ENCODE assay signal across 16 cellular contexts in the genomic region with DNA sequence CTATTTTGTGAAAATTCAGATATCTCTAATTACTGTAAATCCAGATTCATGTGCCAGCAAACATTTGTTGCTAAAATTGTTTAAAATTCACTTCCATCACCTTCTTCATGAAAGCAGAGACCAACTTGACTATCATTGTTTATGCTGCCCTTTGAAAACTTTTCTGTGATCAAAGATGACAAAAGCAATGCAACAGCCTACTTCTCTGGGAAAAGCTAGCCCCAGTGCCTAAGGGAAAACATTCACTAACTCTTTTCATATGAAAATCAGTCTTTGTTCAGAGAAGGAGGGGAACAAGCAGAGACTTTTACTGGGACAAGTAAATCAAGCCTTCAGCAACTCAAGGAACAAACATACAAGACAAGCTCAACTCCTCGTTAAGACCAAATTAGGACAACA.
A peak's percentile ranks its signal among the peaks of the same experiment; 100 is the strongest.
DNase-seq lines count a peak whose midpoint lies in the region; ATAC-seq, FAIRE-seq and TF ChIP-seq lines count a peak whose summit lies in the region.
"Had no signal": no experiment of that assay in that cellular context is flagged by ENCODE, and none has a peak within 500 bp of the region (broad histone marks: within the 10 kb centered on the region; RNA-seq: fewer than 3 reads in every experiment).

No MANE protein-coding gene starts in this region.

- intact Hi-C loops in left ventricle myocardium inferior (cut with micrococcal nuclease), result no loop called here
- intact Hi-C loops in left ventricle myocardium superior (cut with micrococcal nuclease), result no loop called here

- peak overlapping the region in 1 of 2 experiments; percentile 26; a peak in 1 of 4 replicates for H3K4me2 ChIP-seq in H1 (ENCODE audit: insufficient read depth in 1 of 2, low read depth in 2 of 2, low read length in 2 of 2)

- H3K36me3 ChIP-seq in left ventricle myocardium inferior (no peaks in the 10 kb centered on the region), H1 (ENCODE audit: control insufficient read depth in 2 of 4, insufficient read depth in 4 of 4, low read length in 3 of 4) (no peaks in the 10 kb centered on the region; a peak in 1 of 8 replicates)
- H3K36me3 ChIP-seq: brain microvascular endothelial cell had no signal

- no peak overlapping the region for H3K4ac ChIP-seq in H1 (replicated peaks; ENCODE audit: insufficient read length, low read depth, low read length)

- 25% methylated on average over 1 of the region's 1 CpG; no CpG with 5 or more reads in 1 of the 2 experiments for WGBS in H1 (ENCODE audit: extremely low coverage in 1 of 2, insufficient coverage in 1 of 2, insufficient read length in 1 of 2, insufficient replicate concordance in 2 of 2, low coverage in 1 of 2, low lambda C conversion rate in 2 of 2, missing lambda C conversion rate in 1 of 2), 2 experiments

- no peak overlapping the region for H2BK15ac ChIP-seq in H1 (ENCODE audit: low read length)

- no peak overlapping the region for H4K91ac ChIP-seq in H1 (replicated peaks; ENCODE audit: insufficient read length, low read length)

- no peak overlapping the region for H2AFZ ChIP-seq in H1 (ENCODE audit: low read length)

- no peak for TF ChIP-seq POLR2A in H1 (IDR thresholded peaks at IDR 0.05; ENCODE audit: control extremely low read depth in 1 of 2, low read depth in 2 of 2, low read length in 2 of 2)

- H3K23ac ChIP-seq in H1 (ENCODE audit: insufficient read length), result no peak overlapping the region

- TF ChIP-seq CTCF in left ventricle myocardium inferior (IDR thresholded peaks at IDR 0.05; ENCODE audit: borderline replicate concordance) (no peak), H1 (IDR thresholded peaks at IDR 0.05; ENCODE audit: control extremely low read depth in 1 of 3, insufficient read depth in 1 of 3, low read depth in 1 of 3, low read length in 3 of 3) (no peak), mesothelial cell of epicardium (IDR thresholded peaks at IDR 0.05; ENCODE audit: unreplicated experiment) (no peak)

- H3K9ac ChIP-seq in H1 (replicated peaks in 1 of 4; ENCODE audit: extremely low read depth in 1 of 4, low read depth in 3 of 4, low read length in 3 of 4), result 0 out of 7 replicates have a peak overlapping the region, but pooled peaks of 1 of the 4 experiments have one; percentile 1

- H3K79me1 ChIP-seq in H1 (ENCODE audit: low read depth, low read length), result no peaks in the 10 kb centered on the region

- no peak overlapping the region for H3K14ac ChIP-seq in H1 (ENCODE audit: insufficient read length)

- H2BK12ac ChIP-seq in H1 (ENCODE audit: low read depth, low read length), result no peak overlapping the region

- no peak overlapping the region for H3K4me3 ChIP-seq in left ventricle myocardium inferior
- H3K4me3 ChIP-seq in H1 (ENCODE audit: extremely low read depth in 1 of 4, insufficient read depth in 2 of 4, low read depth in 3 of 4, low read length in 4 of 4), result peak overlapping the region in 1 of 4 experiments; percentile 3; a peak in 1 of 8 replicates

- H2AK5ac ChIP-seq in H1 (ENCODE audit: low read depth, low read length), result no peak overlapping the region

- H4K20me1 ChIP-seq in H1 (replicated peaks in 1 of 2; ENCODE audit: control insufficient read depth in 1 of 2, insufficient read depth in 2 of 2, low read length in 2 of 2), result no peaks in the 10 kb centered on the region

- CTCF ChIA-PET in H1 (lab: Charles Lee; ENCODE audit: partially characterized antibody), result no interaction called here

- peaks cover 7% of the 10 kb centered on the region for H3K9me3 ChIP-seq in left ventricle myocardium inferior (replicated peaks)
- peaks cover 0 to 4% of the 10 kb centered on the region in 2 experiments; a peak in 1 of 4 replicates for H3K9me3 ChIP-seq in H1 (ENCODE audit: insufficient read depth in 2 of 2, low read depth in 1 of 2, low read length in 1 of 2)

- DNase-seq in left ventricle myocardium inferior (no peak), left ventricle myocardium superior (no peak), H1 (ENCODE audit: low read depth in 1 of 2, low spot score in 2 of 2) (peak in 1 of 2 experiments; percentile 9), mesothelial cell of epicardium (ENCODE audit: low spot score in 2 of 2, unreplicated experiment in 2 of 2) (no peak), glomerular visceral epithelial cell (ENCODE audit: extremely low spot score) (no peak), NCI-H510A (lab: John Stamatoyannopoulos, UW) (no peak)
- DNase-seq: activated CD4-positive, CD25-positive, alpha-beta regulatory T cell; activated CD8-positive, alpha-beta memory T cell treated with anti-CD3 and anti-CD28 coated beads, Interleukin-2, amount 50 U/mL, for 4 hours; activated naive CD4-positive, alpha-beta T cell; brain microvascular endothelial cell; effector memory CD4-positive, alpha-beta T cell; foreskin fibroblast; kidney had no signal

- ATAC-seq in left ventricle myocardium superior (no peak), HG02870 (IDR thresholded peaks at IDR 0.05; ENCODE audit: unreplicated experiment) (no peak), GM19324 (IDR thresholded peaks at IDR 0.05; ENCODE audit: low FRiP score, unreplicated experiment) (no peak)

- FAIRE-seq in H1 (lab: Jason Lieb, UNC), result peak; percentile 86
- FAIRE-seq: A204.1, kidney had no signal

- H3K27ac ChIP-seq in left ventricle myocardium inferior (replicated peaks) (peak overlapping the region; percentile 59), H1 (ENCODE audit: low read depth, low read length) (peak overlapping the region; percentile 27; the same call in 1 of the 2 replicates)
- H3K27ac ChIP-seq: brain microvascular endothelial cell had no signal

- no peaks in the 10 kb centered on the region for H3K79me2 ChIP-seq in H1 (ENCODE audit: control insufficient read depth in 1 of 2, insufficient read depth in 2 of 2, low read length in 2 of 2)

- peaks cover 3% of the 10 kb centered on the region for H3K27me3 Mint-ChIP-seq in mesothelial cell of epicardium (ENCODE audit: low read depth)

- TF ChIP-seq RAD21 in H1 (IDR thresholded peaks at IDR 0.05 in 1 of 2, conservative IDR thresholded peaks at IDR 0.05 in 1 of 2; ENCODE audit: low read depth in 2 of 2, low read length in 2 of 2), result no peak

- no peaks in the 10 kb centered on the region for H3K36me3 Mint-ChIP-seq in mesothelial cell of epicardium

- no peak overlapping the region for H3K56ac ChIP-seq in H1 (replicated peaks; ENCODE audit: insufficient read length, low read depth, low read length)

- no peak overlapping the region for H3K18ac ChIP-seq in H1 (ENCODE audit: extremely low read depth, low read length)

- H3K9me3 Mint-ChIP-seq in mesothelial cell of epicardium, result peaks cover 12% of the 10 kb centered on the region

- H4K5ac ChIP-seq in H1 (ENCODE audit: insufficient read length, low read depth, low read length), result no peak overlapping the region

- H3K4me3 Mint-ChIP-seq in mesothelial cell of epicardium, result peak overlapping the region; percentile 34

- H3K4me1 Mint-ChIP-seq in mesothelial cell of epicardium, result peaks cover 21% of the 10 kb centered on the region

- no peak overlapping the region; the same call in 1 of the 2 replicates for H2BK5ac ChIP-seq in H1 (ENCODE audit: low read depth, low read length)

- no peaks in the 10 kb centered on the region for H3K23me2 ChIP-seq in H1 (ENCODE audit: low read depth, low read length)

- POLR2A ChIA-PET in H1 (lab: Charles Lee; ENCODE audit: partially characterized antibody), result interaction anchor here (1.4 kb wide), 1 partner anchor 178 kb away, joined by 3 read pairs; a partner anchor contains a TSS

- no peak for TF ChIP-seq EP300 in H1 (IDR thresholded peaks at IDR 0.05; ENCODE audit: borderline replicate concordance in 1 of 2, low read depth in 2 of 2, low read length in 2 of 2)

- H2BK20ac ChIP-seq in H1 (ENCODE audit: low read length), result no peak overlapping the region

- H3K27me3 ChIP-seq in left ventricle myocardium inferior (ENCODE audit: low read depth) (no peaks in the 10 kb centered on the region), H1 (replicated peaks in 1 of 4; ENCODE audit: control insufficient read depth in 3 of 4, extremely low read depth in 1 of 4, insufficient read depth in 3 of 4, low read length in 3 of 4) (no peaks in the 10 kb centered on the region)
- H3K27me3 ChIP-seq: brain microvascular endothelial cell had no signal

- H3K4me1 ChIP-seq in left ventricle myocardium inferior, result peaks cover 8% of the 10 kb centered on the region
- H3K4me1 ChIP-seq in H1 (replicated peaks in 1 of 4; ENCODE audit: control insufficient read depth in 3 of 4, insufficient read depth in 4 of 4, low read length in 3 of 4), result peaks cover 0 to 23% (median 6%) of the 10 kb centered on the region in 4 experiments; a peak in 4 of 7 replicates

- H3K27ac Mint-ChIP-seq in mesothelial cell of epicardium, result peak overlapping the region; percentile 41

- H4K8ac ChIP-seq in H1 (ENCODE audit: extremely low read depth, insufficient read depth, low read length), result no peak overlapping the region

- H2BK120ac ChIP-seq in H1 (replicated peaks; ENCODE audit: low read depth, low read length), result no peak overlapping the region

TF ChIP-seq in H1, 55 proteins besides CTCF, POLR2A, EP300 and RAD21 (continues in another document):
- TF ChIP-seq EGR1 (IDR thresholded peaks at IDR 0.05; ENCODE audit: borderline replicate concordance, low read depth, low read length), result no peak
- no peak for TF ChIP-seq CEBPB (IDR thresholded peaks at IDR 0.05; ENCODE audit: low read depth, low read length)
- 0 out of 2 replicates have a peak, but pooled peaks have one; percentile 23 for TF ChIP-seq SP1 (IDR thresholded peaks at IDR 0.05; ENCODE audit: low read depth, low read length)
- no peak for TF ChIP-seq NRF1 (IDR thresholded peaks at IDR 0.05; ENCODE audit: low read depth, low read length)
- TF ChIP-seq POLR2AphosphoS5 (IDR thresholded peaks at IDR 0.05; ENCODE audit: low read depth, low read length), result no peak
